Comparison of ENCODE assay signal across 19 cellular contexts in the genomic region with DNA sequence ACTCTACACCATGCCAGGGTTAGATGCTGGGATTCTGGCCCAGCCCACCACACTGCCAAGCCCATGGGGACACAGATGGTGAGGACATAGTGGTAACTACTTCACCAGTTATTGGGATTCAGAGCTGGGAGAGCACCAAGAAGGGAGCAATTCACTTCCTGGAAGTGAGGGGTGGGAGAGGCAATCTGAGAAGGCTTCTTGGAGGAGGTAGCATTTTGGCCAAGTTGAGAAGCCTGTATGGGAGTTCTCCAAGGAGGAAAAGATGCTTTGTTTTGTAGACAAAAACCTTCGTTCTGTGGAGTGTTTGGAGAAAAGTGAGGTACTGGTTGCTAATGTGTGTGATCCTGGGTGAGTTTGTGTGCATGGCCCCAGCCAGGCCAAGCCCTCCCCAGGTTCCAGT. TPM values are rescaled to one million over a fixed set of nuclear protein-coding genes. Genes with fewer than 3 reads are reported as not detected.
A peak's percentile ranks its signal among the peaks of the same experiment; 100 is the strongest.
DNase-seq lines count a peak whose midpoint lies in the region; ATAC-seq, FAIRE-seq and TF ChIP-seq lines count a peak whose summit lies in the region.
"Had no signal": no experiment of that assay in that cellular context is flagged by ENCODE, and none has a peak within 500 bp of the region (broad histone marks: within the 10 kb centered on the region; RNA-seq: fewer than 3 reads in every experiment).

No MANE protein-coding gene starts in this region.

- peaks cover 46% of the 10 kb centered on the region; the same call in 2 of the 3 replicates for H3K36me3 ChIP-seq in K562 (ENCODE audit: control insufficient read depth, insufficient read depth, low read length)

- no peaks in the 10 kb centered on the region for H3K27me3 ChIP-seq in K562 (ENCODE audit: control insufficient read depth in 2 of 2, insufficient read depth in 2 of 2, low read length in 2 of 2)
- H3K27me3 ChIP-seq: BLaER1 treated with 17β-estradiol and CSF1 and Interleukin-3, amounts not matched to agents 10 nM and 100 nM had no signal

- TF ChIP-seq CTCF in A549 (IDR thresholded peaks at IDR 0.05) (no peak), K562 (IDR thresholded peaks at IDR 0.05 in 2 of 3, conservative IDR thresholded peaks at IDR 0.05 in 1 of 3; ENCODE audit: insufficient read depth in 2 of 3, low read depth in 1 of 3, low read length in 3 of 3) (no peak)

- H3K4me1 ChIP-seq in A549 (peaks cover 9% of the 10 kb centered on the region), K562 (replicated peaks in 1 of 2; ENCODE audit: control insufficient read depth in 2 of 2, insufficient read depth in 2 of 2, low read length in 2 of 2) (peaks cover 5 to 14% of the 10 kb centered on the region in 2 experiments; a peak in 3 of 5 replicates)

- intact Hi-C loops in K562 (cut with micrococcal nuclease) (loop anchor here (5.0 to 10.0 kb wide), 2 partner anchors 70 to 848 kb away; no protein-coding TSS in a partner anchor), posterior cingulate gyrus (cut with DNase I) (no loop called here)

- peaks cover 14 to 30% of the 10 kb centered on the region in 2 donors for H3K36me3 Mint-ChIP-seq in stimulated activated naive B cell treated with anti-CD40 and anti-IgM and Interleukin-4, amounts not matched to agents 10 μg/mL and 1 μg/mL and 100 μg/mL, for 72 hours

- no TSS peak for BruUV-seq in K562 (replicated peaks; lab: Mats Ljungman, UMichigan)

- H3K9me3 Mint-ChIP-seq in stimulated activated naive B cell treated with anti-CD40 and anti-IgM and Interleukin-4, amounts not matched to agents 10 μg/mL and 1 μg/mL and 100 μg/mL, for 72 hours, result no peaks in the 10 kb centered on the region
- H3K9me3 Mint-ChIP-seq: CD4-positive, alpha-beta T cell; GM23338 had no signal

- no peak for DNase-seq in A549 (ENCODE audit: low read depth in 1 of 2, low spot score in 1 of 2)
- DNase-seq in K562 (ENCODE audit: extremely low read depth in 1 of 4, low spot score in 3 of 4), result no peak
- DNase-seq in islet precursor cell, result peak; percentile 24
- no peak for DNase-seq in stimulated activated naive B cell treated with anti-CD40 and anti-IgM and Interleukin-4, amounts not matched to agents 10 μg/mL and 1 μg/mL and 100 μg/mL, for 72 hours
- DNase-seq in HTR-8/SVneo (ENCODE audit: insufficient read length, low spot score), result no peak
- no peak for DNase-seq in posterior cingulate gyrus
- no peak for DNase-seq in MV-4-11 (lab: John Stamatoyannopoulos, UW)
- DNase-seq: ACHN; CD4-positive, alpha-beta T cell; DMS153; DMS79 treated with DMSO at 0.1 percent for 48 hours; EL; H7 had no signal

- H3K4me3 Mint-ChIP-seq in stimulated activated naive B cell treated with anti-CD40 and anti-IgM and Interleukin-4, amounts not matched to agents 10 μg/mL and 1 μg/mL and 100 μg/mL, for 72 hours, result no peak overlapping the region
- H3K4me3 Mint-ChIP-seq: CD4-positive, alpha-beta T cell; GM23338 had no signal

- TF ChIP-seq POLR2A in A549 (IDR thresholded peaks at IDR 0.05; ENCODE audit: low read length) (no peak), K562 (conservative IDR thresholded peaks at IDR 0.05) (no peak)

- CTCF ChIA-PET in A549 (lab: Yijun Ruan, JAX) (interaction anchor here (1.2 to 6.7 kb wide), 8 partner anchors 9 to 852 kb away, joined by 3 to 67 read pairs (median 14); no protein-coding TSS in a partner anchor), K562 (lab: Yijun Ruan, JAX; ENCODE audit: low intra/inter-chr PET ratio) (interaction anchor here (4.1 kb wide), 1 partner anchor 114 kb away, joined by 33 read pairs; no protein-coding TSS in a partner anchor)

- no peak overlapping the region for H3K27ac ChIP-seq in A549
- H3K27ac ChIP-seq in K562 (ENCODE audit: extremely low read depth, low read depth, low read length), result no peak overlapping the region
- H3K27ac ChIP-seq: 22Rv1; BLaER1 treated with 17β-estradiol and CSF1 and Interleukin-3, amounts not matched to agents 10 nM and 100 nM; HL-60 had no signal

- in situ Hi-C loops in K562 (cut with MboI), result loop anchor here (5.0 kb wide), 1 partner anchor 110 kb away; no protein-coding TSS in a partner anchor

- no peaks in the 10 kb centered on the region for H3K27me3 Mint-ChIP-seq in stimulated activated naive B cell treated with anti-CD40 and anti-IgM and Interleukin-4, amounts not matched to agents 10 μg/mL and 1 μg/mL and 100 μg/mL, for 72 hours
- H3K27me3 Mint-ChIP-seq: CD4-positive, alpha-beta T cell had no signal

- POLR2A ChIA-PET in A549 (lab: Yijun Ruan, JAX), result no interaction called here
- POLR2A ChIA-PET in K562 (lab: Yijun Ruan, JAX), result interaction anchor here (1.2 kb wide), 1 partner anchor 75 kb away, joined by 4 read pairs; no protein-coding TSS in a partner anchor

- no peak for ATAC-seq in A549
- no peak for ATAC-seq in K562
- no peak for ATAC-seq in stimulated activated naive B cell treated with anti-CD40 and anti-IgM and Interleukin-4, amounts not matched to agents 10 μg/mL and 1 μg/mL and 100 μg/mL, for 72 hours (replicated peaks)
- ATAC-seq: GM23338 had no signal

- FAIRE-seq in A549 (lab: Jason Lieb, UNC) (no peak), K562 (lab: Jason Lieb, UNC) (no peak), HTR-8/SVneo (lab: Jason Lieb, UNC) (no peak)
- FAIRE-seq: G401.6, GM12892 had no signal

- peak overlapping the region; percentile 14 for H3K27ac Mint-ChIP-seq in stimulated activated naive B cell treated with anti-CD40 and anti-IgM and Interleukin-4, amounts not matched to agents 10 μg/mL and 1 μg/mL and 100 μg/mL, for 72 hours
- H3K27ac Mint-ChIP-seq: CD4-positive, alpha-beta T cell; GM23338 had no signal

- no peak overlapping the region for H3K4me3 ChIP-seq in A549
- no peak overlapping the region for H3K4me3 ChIP-seq in K562
- H3K4me3 ChIP-seq: BLaER1 treated with 17β-estradiol and CSF1 and Interleukin-3, amounts not matched to agents 10 nM and 100 nM; GM23338 had no signal

- TF ChIP-seq EP300 in A549 (IDR thresholded peaks at IDR 0.05), result no peak
- no peak for TF ChIP-seq EP300 in K562 (IDR thresholded peaks at IDR 0.05; ENCODE audit: low read length)

- H3K4me2 ChIP-seq in A549, result no peak overlapping the region
- H3K4me2 ChIP-seq in K562 (ENCODE audit: insufficient read depth, low read length), result no peak overlapping the region
- H3K4me2 ChIP-seq: BLaER1 treated with 17β-estradiol and CSF1 and Interleukin-3, amounts not matched to agents 10 nM and 100 nM; GM23338 had no signal

- no peak overlapping the region for H3K9ac ChIP-seq in K562 (ENCODE audit: insufficient read depth in 1 of 2, low read depth in 2 of 2, low read length in 2 of 2)
- H3K9ac ChIP-seq: BLaER1 treated with 17β-estradiol and CSF1 and Interleukin-3, amounts not matched to agents 10 nM and 100 nM had no signal

- H2AFZ ChIP-seq in K562 (ENCODE audit: low read depth, low read length), result no peak overlapping the region
- H2AFZ ChIP-seq: GM23338 had no signal

- TF ChIP-seq RAD21 in A549 (conservative IDR thresholded peaks at IDR 0.05 in 1 of 2, IDR thresholded peaks at IDR 0.05 in 1 of 2), result no peak
- TF ChIP-seq RAD21 in K562 (CRISPR knock-in tag; conservative IDR thresholded peaks at IDR 0.05 in 1 of 2, IDR thresholded peaks at IDR 0.05 in 1 of 2), result no peak

- peaks cover 11% of the 10 kb centered on the region for H3K79me2 ChIP-seq in K562 (ENCODE audit: control insufficient read depth, insufficient read depth, low read length)

- H3K9me1 ChIP-seq in K562 (ENCODE audit: control insufficient read depth, insufficient read depth, low read length), result no peaks in the 10 kb centered on the region

- peaks cover 11% of the 10 kb centered on the region for H4K20me1 ChIP-seq in K562 (replicated peaks; ENCODE audit: control insufficient read depth, insufficient read depth, low read length)

- 88% methylated on average over 1 of the region's 1 CpG for WGBS in A549 (ENCODE audit: missing lambda C conversion rate)
- 75% methylated on average over 1 of the region's 1 CpG for WGBS in K562 (ENCODE audit: insufficient coverage, low coverage, missing lambda C conversion rate)

- peaks cover 11 to 22% of the 10 kb centered on the region in 2 donors for H3K4me1 Mint-ChIP-seq in stimulated activated naive B cell treated with anti-CD40 and anti-IgM and Interleukin-4, amounts not matched to agents 10 μg/mL and 1 μg/mL and 100 μg/mL, for 72 hours

- no peaks in the 10 kb centered on the region for H3K9me3 ChIP-seq in A549
- no peaks in the 10 kb centered on the region for H3K9me3 ChIP-seq in K562 (replicated peaks; ENCODE audit: control insufficient read depth, insufficient read depth, low read depth, low read length)
- H3K9me3 ChIP-seq: BLaER1 treated with 17β-estradiol and CSF1 and Interleukin-3, amounts not matched to agents 10 nM and 100 nM had no signal

RNA-seq across cellular contexts. Expression of a gene that starts 3.8 kb away (rescaled TPM):
- 11.5 and 15.4 TPM in 2 replicates for polyA plus RNA-seq in A549 (2011; rRNA removed)
- polyA plus RNA-seq in A549 (2012; cell fraction: cytosol; rRNA removed), result 17.0 and 17.6 TPM in 2 replicates
- polyA plus RNA-seq in A549 (2012; cell fraction: nucleus; rRNA removed), result 35.6 and 40.7 TPM in 2 replicates
- polyA plus RNA-seq in A549 (2017; fragmentation: RNase III; extraction: RNeasy Plus Mini Kit Qiagen cat#74134 plus additional on column Dnase treatment), result 21.3 to 25.6 TPM (median 24.1 TPM) in 3 replicates
- 4.3 and 4.7 TPM in 2 replicates for polyA minus RNA-seq in A549 (2011; rRNA and poly(A)+ RNA removed)
- 41.9 and 63.9 TPM in 2 replicates for total RNA-seq in K562 (2011; cell fraction: chromatin; rRNA removed; ENCODE audit: low replicate concordance)
- total RNA-seq in K562 (2011; cell fraction: nucleolus; rRNA removed), result 59.3 and 69.9 TPM in 2 replicates
- 40.8 and 43.3 TPM in 2 replicates for total RNA-seq in K562 (2011; cell fraction: nucleoplasm; rRNA removed)
- total RNA-seq in K562 (2014; rRNA removed), result 40.0 and 44.6 TPM in 2 replicates
- 14.8 and 15.9 TPM in 2 replicates for total RNA-seq in K562 (2014; rRNA removed; fragmentation: Illumina TruSeq; extraction: Trizol)
- 25.3 and 27.3 TPM in 2 replicates for total RNA-seq in K562 (2015; rRNA removed; fragmentation: Illumina TruSeq; extraction: Trizol)
- 25.2 and 33.9 TPM in 2 replicates for total RNA-seq in K562 (2021)
- polyA plus RNA-seq in K562 (2011; rRNA removed), result 17.2 and 18.1 TPM in 2 replicates
- polyA plus RNA-seq in K562 (2011; cell fraction: cytosol; rRNA removed), result 15.5 and 21.3 TPM in 2 replicates
- 62.2 and 104 TPM in 2 replicates for polyA plus RNA-seq in K562 (2011; cell fraction: nucleus; rRNA removed)
- 24.5 and 27.3 TPM in 2 replicates for polyA plus RNA-seq in K562 (2012)
- polyA plus RNA-seq in K562 (2014; fragmentation: Illumina TruSeq; extraction: Trizol), result 19.3 and 19.8 TPM in 2 replicates
- 10 to 100 TPM; 14.9 to 19.6 TPM for polyA plus RNA-seq in K562 (2014; fragmentation: Nextera tagmentation; extraction: Ambion mirVana)
- 48.6 and 52.1 TPM in 2 replicates for polyA plus RNA-seq in K562 (2014; rRNA removed)
- polyA minus RNA-seq in K562 (2011; rRNA and poly(A)+ RNA removed), result 5.6 and 5.9 TPM in 2 replicates
- 8.3 and 9.5 TPM in 2 replicates for polyA minus RNA-seq in K562 (2011; cell fraction: cytosol; rRNA and poly(A)+ RNA removed)
- polyA minus RNA-seq in K562 (2011; cell fraction: nucleus; rRNA and poly(A)+ RNA removed), result 15.4 and 20.5 TPM in 2 replicates

RNA-seq across cellular contexts. Expression of a gene that starts 36.1 kb away (rescaled TPM):
- polyA plus RNA-seq in A549 (2011; rRNA removed) (not detected in 2 replicates), A549 (2017; fragmentation: RNase III; extraction: RNeasy Plus Mini Kit Qiagen cat#74134 plus additional on column Dnase treatment) (not detected in 3 replicates), K562 (2011; rRNA removed) (not detected in 2 replicates), K562 (2014; fragmentation: Illumina TruSeq; extraction: Trizol) (not detected in 2 replicates), K562 (2014; fragmentation: Nextera tagmentation; extraction: Ambion mirVana) (under 1 TPM; 0.24 to 0.35 TPM), K562 (2014; rRNA removed) (not detected in 2 replicates)
- not detected in 2 replicates for polyA plus RNA-seq in A549 (2012; cell fraction: cytosol; rRNA removed)
- 0.02 TPM in 1 of 2 replicates, not detected in the other for polyA plus RNA-seq in A549 (2012; cell fraction: nucleus; rRNA removed)
- polyA minus RNA-seq in A549 (2011; rRNA and poly(A)+ RNA removed), result not detected in 2 replicates
- 0.23 and 0.65 TPM in 2 replicates for total RNA-seq in K562 (2011; cell fraction: chromatin; rRNA removed; ENCODE audit: low replicate concordance)
- total RNA-seq in K562 (2011; cell fraction: nucleolus; rRNA removed), result not detected in 2 replicates
- 0.38 TPM in 1 of 2 replicates, not detected in the other for total RNA-seq in K562 (2011; cell fraction: nucleoplasm; rRNA removed)
- total RNA-seq in K562 (2014; rRNA removed) (not detected in 2 replicates), K562 (2014; rRNA removed; fragmentation: Illumina TruSeq; extraction: Trizol) (not detected in 2 replicates), K562 (2015; rRNA removed; fragmentation: Illumina TruSeq; extraction: Trizol) (not detected in 2 replicates), K562 (2021) (not detected in 2 replicates)
- not detected in 2 replicates for polyA plus RNA-seq in K562 (2011; cell fraction: cytosol; rRNA removed)
- not detected in 2 replicates for polyA plus RNA-seq in K562 (2011; cell fraction: nucleus; rRNA removed)
- 2.1 and 2.9 TPM in 2 replicates for polyA plus RNA-seq in K562 (2012)
- not detected in 2 replicates for polyA minus RNA-seq in K562 (2011; rRNA and poly(A)+ RNA removed)
- not detected in 2 replicates for polyA minus RNA-seq in K562 (2011; cell fraction: cytosol; rRNA and poly(A)+ RNA removed)
- not detected in 2 replicates for polyA minus RNA-seq in K562 (2011; cell fraction: nucleus; rRNA and poly(A)+ RNA removed)
- total RNA-seq: CD4-positive, alpha-beta T cell; GM23338; H7 had no signal
- polyA plus RNA-seq: GM23338 had no signal

RNA-seq across cellular contexts. Expression of a gene that starts 41.0 kb away (rescaled TPM):
- polyA plus RNA-seq in A549 (2011; rRNA removed) (12.8 and 14.6 TPM in 2 replicates), A549 (2017; fragmentation: RNase III; extraction: RNeasy Plus Mini Kit Qiagen cat#74134 plus additional on column Dnase treatment) (17.3 to 22.1 TPM (median 21.8 TPM) in 3 replicates), K562 (2011; rRNA removed) (14.3 and 16.0 TPM in 2 replicates), K562 (2014; fragmentation: Illumina TruSeq; extraction: Trizol) (7.7 and 18.6 TPM in 2 replicates), K562 (2014; fragmentation: Nextera tagmentation; extraction: Ambion mirVana) (1 to 10 TPM; 1.1 to 2.0 TPM), K562 (2014; rRNA removed) (16.7 and 18.9 TPM in 2 replicates)
- 28.6 and 38.2 TPM in 2 replicates for polyA plus RNA-seq in A549 (2012; cell fraction: cytosol; rRNA removed)
- polyA plus RNA-seq in A549 (2012; cell fraction: nucleus; rRNA removed), result 19.0 and 23.7 TPM in 2 replicates
- polyA minus RNA-seq in A549 (2011; rRNA and poly(A)+ RNA removed), result 14.6 and 16.9 TPM in 2 replicates
- 18.4 and 52.2 TPM in 2 replicates for total RNA-seq in K562 (2011; cell fraction: chromatin; rRNA removed; ENCODE audit: low replicate concordance)
- 30.3 and 37.7 TPM in 2 replicates for total RNA-seq in K562 (2011; cell fraction: nucleolus; rRNA removed)
- total RNA-seq in K562 (2011; cell fraction: nucleoplasm; rRNA removed), result 25.7 and 31.2 TPM in 2 replicates
- total RNA-seq in K562 (2014; rRNA removed) (18.3 and 23.1 TPM in 2 replicates), K562 (2014; rRNA removed; fragmentation: Illumina TruSeq; extraction: Trizol) (4.0 and 4.1 TPM in 2 replicates), K562 (2015; rRNA removed; fragmentation: Illumina TruSeq; extraction: Trizol) (9.0 and 9.2 TPM in 2 replicates), K562 (2021) (23.5 and 27.7 TPM in 2 replicates)
- 32.8 and 91.3 TPM in 2 replicates for polyA plus RNA-seq in K562 (2011; cell fraction: cytosol; rRNA removed)
- polyA plus RNA-seq in K562 (2011; cell fraction: nucleus; rRNA removed), result 5.5 and 11.5 TPM in 2 replicates
- 34.3 and 36.5 TPM in 2 replicates for polyA plus RNA-seq in K562 (2012)
- polyA minus RNA-seq in K562 (2011; rRNA and poly(A)+ RNA removed), result 11.4 and 21.4 TPM in 2 replicates
- 35.3 and 38.1 TPM in 2 replicates for polyA minus RNA-seq in K562 (2011; cell fraction: cytosol; rRNA and poly(A)+ RNA removed)
- 4.0 and 4.6 TPM in 2 replicates for polyA minus RNA-seq in K562 (2011; cell fraction: nucleus; rRNA and poly(A)+ RNA removed)
